In genomic region chr7:80721880-80722595, GRCh38 we compare ENCODE assay signal across 10 cellular contexts.
DNase-seq lines count a peak whose midpoint lies in the region; ATAC-seq lines count a peak whose summit lies in the region.
"Had no signal": no experiment of that assay in that cellular context is flagged by ENCODE, and none has a peak within 500 bp of the region (broad histone marks: within the 10 kb centered on the region; RNA-seq: fewer than 3 reads in every experiment).

No MANE protein-coding gene starts in this region.

- peaks cover 0 to 9% (median 0%) of the 10 kb centered on the region in 11 donors for H3K9me3 Mint-ChIP-seq in naive thymus-derived CD4-positive, alpha-beta T cell
- no peaks in the 10 kb centered on the region for H3K9me3 Mint-ChIP-seq in stimulated activated memory B cell treated with anti-CD40 and anti-IgM and Interleukin-4, amounts not matched to agents 10 μg/mL and 1 μg/mL and 100 μg/mL, for 72 hours
- H3K9me3 Mint-ChIP-seq: activated naive CD4-positive, alpha-beta T cell treated with anti-CD3 and anti-CD28 coated beads, Interleukin-2, amount 50 U/mL, for 24 hours had no signal

- peak; percentile 63 for DNase-seq in AG20443 (ENCODE audit: low spot score)
- DNase-seq in NOMO-1 (lab: John Stamatoyannopoulos, UW; ENCODE audit: unreplicated experiment in 2 of 2): peak; percentile 93 to 100
- DNase-seq in epidermal melanocyte (ENCODE audit: insufficient read length, low spot score): peak; percentile 38
- no peak for DNase-seq in naive thymus-derived CD4-positive, alpha-beta T cell
- DNase-seq in stimulated activated naive CD4-positive, alpha-beta T cell treated with Interleukin-2 at 50 U/mL for 16 hours (lab: John Stamatoyannopoulos, UW): no peak
- no peak for DNase-seq in T-helper 1 cell

- no peak overlapping the region for H3K4me3 ChIP-seq in naive thymus-derived CD4-positive, alpha-beta T cell (ENCODE audit: low read length)

- POLR2A ChIA-PET in naive thymus-derived CD4-positive, alpha-beta T cell (lab: Charles Lee): no interaction called here

- H3K9me3 ChIP-seq in naive thymus-derived CD4-positive, alpha-beta T cell (ENCODE audit: control insufficient read depth in 2 of 3, low read length in 3 of 3): no peaks in the 10 kb centered on the region

- CTCF ChIA-PET in naive thymus-derived CD4-positive, alpha-beta T cell (lab: Charles Lee): no interaction called here

- H3K27me3 ChIP-seq in naive thymus-derived CD4-positive, alpha-beta T cell (ENCODE audit: control insufficient read depth in 2 of 2, insufficient read depth in 2 of 2, low read length in 2 of 2): no peaks in the 10 kb centered on the region

- H3K27ac Mint-ChIP-seq in naive thymus-derived CD4-positive, alpha-beta T cell: no peak overlapping the region
- no peak overlapping the region for H3K27ac Mint-ChIP-seq in stimulated activated memory B cell treated with anti-CD40 and anti-IgM and Interleukin-4, amounts not matched to agents 10 μg/mL and 1 μg/mL and 100 μg/mL, for 72 hours
- H3K27ac Mint-ChIP-seq: activated naive CD4-positive, alpha-beta T cell treated with anti-CD3 and anti-CD28 coated beads, Interleukin-2, amount 50 U/mL, for 24 hours; IgD-negative memory B cell had no signal

- H3K27me3 Mint-ChIP-seq in naive thymus-derived CD4-positive, alpha-beta T cell: no peaks in the 10 kb centered on the region
- H3K27me3 Mint-ChIP-seq in stimulated activated memory B cell treated with anti-CD40 and anti-IgM and Interleukin-4, amounts not matched to agents 10 μg/mL and 1 μg/mL and 100 μg/mL, for 72 hours: no peaks in the 10 kb centered on the region
- H3K27me3 Mint-ChIP-seq: activated naive CD4-positive, alpha-beta T cell treated with anti-CD3 and anti-CD28 coated beads, Interleukin-2, amount 50 U/mL, for 24 hours; IgD-negative memory B cell had no signal

- no peaks in the 10 kb centered on the region for H3K4me1 ChIP-seq in naive thymus-derived CD4-positive, alpha-beta T cell (ENCODE audit: control insufficient read depth in 2 of 2, insufficient read depth in 2 of 2, low read length in 2 of 2)

- intact Hi-C loops in naive thymus-derived CD4-positive, alpha-beta T cell (cut with micrococcal nuclease): no loop called here

- ATAC-seq in naive thymus-derived CD4-positive, alpha-beta T cell: peak; percentile 71
- ATAC-seq in GM18909 (IDR thresholded peaks at IDR 0.05; ENCODE audit: poor library complexity, unreplicated experiment): no peak
- no peak for ATAC-seq in stimulated activated memory B cell treated with anti-CD40 and anti-IgM and Interleukin-4, amounts not matched to agents 10 μg/mL and 1 μg/mL and 100 μg/mL, for 72 hours

- H3K36me3 ChIP-seq in naive thymus-derived CD4-positive, alpha-beta T cell (ENCODE audit: control insufficient read depth in 2 of 3, insufficient read depth in 3 of 3, low read length in 3 of 3): no peaks in the 10 kb centered on the region

- H3K4me3 Mint-ChIP-seq in naive thymus-derived CD4-positive, alpha-beta T cell: no peak overlapping the region
- H3K4me3 Mint-ChIP-seq in stimulated activated memory B cell treated with anti-CD40 and anti-IgM and Interleukin-4, amounts not matched to agents 10 μg/mL and 1 μg/mL and 100 μg/mL, for 72 hours: no peak overlapping the region
- H3K4me3 Mint-ChIP-seq: activated naive CD4-positive, alpha-beta T cell treated with anti-CD3 and anti-CD28 coated beads, Interleukin-2, amount 50 U/mL, for 24 hours; IgD-negative memory B cell had no signal

- H3K27ac ChIP-seq in naive thymus-derived CD4-positive, alpha-beta T cell (ENCODE audit: low read depth, low read length): no peak overlapping the region

- H3K4me1 Mint-ChIP-seq in naive thymus-derived CD4-positive, alpha-beta T cell: peaks cover 0 to 3% (median 0%) of the 10 kb centered on the region in 7 donors
- no peaks in the 10 kb centered on the region for H3K4me1 Mint-ChIP-seq in stimulated activated memory B cell treated with anti-CD40 and anti-IgM and Interleukin-4, amounts not matched to agents 10 μg/mL and 1 μg/mL and 100 μg/mL, for 72 hours
- H3K4me1 Mint-ChIP-seq: activated naive CD4-positive, alpha-beta T cell treated with anti-CD3 and anti-CD28 coated beads, Interleukin-2, amount 50 U/mL, for 24 hours had no signal

- no peaks in the 10 kb centered on the region for H3K36me3 Mint-ChIP-seq in naive thymus-derived CD4-positive, alpha-beta T cell
- no peaks in the 10 kb centered on the region for H3K36me3 Mint-ChIP-seq in stimulated activated memory B cell treated with anti-CD40 and anti-IgM and Interleukin-4, amounts not matched to agents 10 μg/mL and 1 μg/mL and 100 μg/mL, for 72 hours
- H3K36me3 Mint-ChIP-seq: activated naive CD4-positive, alpha-beta T cell treated with anti-CD3 and anti-CD28 coated beads, Interleukin-2, amount 50 U/mL, for 24 hours; IgD-negative memory B cell had no signal

Comparison
In these comparisons a context has a peak if more than half of its experiments do, and no peak if none do; other contexts are left out.
1. DNase-seq: peak in AG20443 (single experiment), NOMO-1 (2 of 2) and epidermal melanocyte (single experiment); none in naive thymus-derived CD4-positive, alpha-beta T cell (0 of 9), stimulated activated naive CD4-positive, alpha-beta T cell treated with Interleukin-2 at 50 U/mL for 16 hours (single experiment) and T-helper 1 cell (0 of 5).